8 cellular contexts compared by ENCODE assay signal in the genomic region with DNA sequence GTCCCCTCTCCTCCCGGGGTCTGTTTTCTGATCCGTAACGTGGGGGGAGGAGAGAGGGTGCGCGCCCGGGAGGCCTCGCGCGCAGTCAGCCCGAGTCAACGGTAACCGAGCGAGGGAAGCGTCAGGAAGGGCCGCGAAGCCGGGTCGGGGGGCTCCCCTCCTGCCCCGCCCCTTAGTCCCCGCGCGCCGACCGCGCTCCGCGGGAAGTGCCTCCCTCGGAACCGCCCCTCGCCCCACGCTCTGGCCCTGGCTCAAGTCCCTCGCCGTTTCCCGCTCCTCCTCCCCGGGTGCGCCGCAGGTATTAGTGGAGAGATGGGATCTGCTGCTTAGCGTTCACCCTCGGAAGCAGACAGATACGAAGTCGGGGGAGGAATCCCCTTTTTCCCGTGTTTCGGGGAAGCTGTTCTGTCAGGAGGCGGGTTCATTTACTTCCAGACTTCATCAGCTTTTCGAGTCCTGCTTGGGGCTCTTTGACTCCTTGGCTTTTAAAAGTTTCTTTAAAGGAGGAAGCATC. TPM values are rescaled to one million over a fixed set of nuclear protein-coding genes. Genes with fewer than 3 reads are reported as not detected.
DNase-seq lines count a peak whose midpoint lies in the region; ATAC-seq and TF ChIP-seq lines count a peak whose summit lies in the region.

No MANE protein-coding gene starts in this region.

- no peaks in the 10 kb centered on the region for H3K9me3 Mint-ChIP-seq in Calu3 (ENCODE audit: low read depth, unreplicated experiment)

- H3K4me1 Mint-ChIP-seq in Calu3 (ENCODE audit: low read depth, unreplicated experiment), result peaks cover 9% of the 10 kb centered on the region

- DNase-seq in Calu3 (peak; percentile 26), LoVo (ENCODE audit: low spot score) (peak; percentile 26), midbrain (lab: John Stamatoyannopoulos, UW) (peak; percentile 46), occipital lobe (lab: John Stamatoyannopoulos, UW) (no peak)
- peak; percentile 20 to 39 for DNase-seq in activated CD4-positive, alpha-beta T cell treated with anti-CD3 and anti-CD28 coated beads for 4 hours
- DNase-seq in effector CD8-positive, alpha-beta T cell (lab: John Stamatoyannopoulos, UW), result peak; percentile 35
- peak; percentile 68 for DNase-seq in stimulated activated naive CD8-positive, alpha-beta T cell treated with anti-CD3 and anti-CD28 coated beads, Interleukin-15, Interleukin-2, amounts not matched to agents 100 U/mL and 50 U/mL, for 24 hours

- ATAC-seq in GM21529 (IDR thresholded peaks at IDR 0.05; ENCODE audit: unreplicated experiment), result peak; percentile 27
- ATAC-seq in stimulated activated naive CD8-positive, alpha-beta T cell treated with anti-CD3 and anti-CD28 coated beads, Interleukin-15, Interleukin-2, amounts not matched to agents 100 U/mL and 50 U/mL, for 24 hours, result peak; percentile 26

- H3K36me3 Mint-ChIP-seq in Calu3 (ENCODE audit: insufficient read depth, unreplicated experiment), result peaks cover 43% of the 10 kb centered on the region

- H3K27ac Mint-ChIP-seq in Calu3 (ENCODE audit: unreplicated experiment), result no peak overlapping the region

- no TSS peak for BruUV-seq in Calu3 (replicated peaks; lab: Mats Ljungman, UMichigan)

- intact Hi-C loops in Calu3 (cut with micrococcal nuclease; ENCODE audit: unreplicated experiment), result no loop called here

- H3K27me3 Mint-ChIP-seq in Calu3 (ENCODE audit: unreplicated experiment), result no peaks in the 10 kb centered on the region

- peak overlapping the region; percentile 95 for H3K4me3 Mint-ChIP-seq in Calu3 (ENCODE audit: low read depth, unreplicated experiment)

- CTCF ChIA-PET in Calu3 (lab: Charles Lee), result interaction anchor here (0.6 to 0.7 kb wide), 2 partner anchors 10 to 211 kb away, joined by 3 read pairs; no protein-coding TSS in a partner anchor

- TF ChIP-seq CTCF in Calu3 (IDR thresholded peaks at IDR 0.05; ENCODE audit: unreplicated experiment), result no peak

RNA-seq across cellular contexts. Expression of gene HNRNPM, which starts 0.8 kb away (rescaled TPM):
- total RNA-seq in Calu3 (2022) (186 and 204 TPM in 2 replicates), occipital lobe (49.9 TPM)

RNA-seq across cellular contexts. Expression of gene MARCHF2, which starts 32.4 kb away (rescaled TPM):
- total RNA-seq in Calu3 (2022) (10.1 and 12.8 TPM in 2 replicates), occipital lobe (52.3 TPM)

RNA-seq across cellular contexts. Expression of gene RAB11B, which starts 55.4 kb away (rescaled TPM):
- total RNA-seq in Calu3 (2022), result 57.5 and 75.1 TPM in 2 replicates
- 76.9 TPM for total RNA-seq in occipital lobe

RNA-seq across cellular contexts. Expression of gene PRAM1, which starts 56.9 kb away (rescaled TPM):
- total RNA-seq in Calu3 (2022) (0.47 TPM in 1 of 2 replicates, not detected in the other), occipital lobe (not detected)
